In genomic region chr4:98642991-98643426, GRCh38 we compare ENCODE assay signal across 13 cellular contexts. TPM values are rescaled to one million over a fixed set of nuclear protein-coding genes. Genes with fewer than 3 reads are reported as not detected.
A peak's percentile ranks its signal among the peaks of the same experiment; 100 is the strongest.
DNase-seq lines count a peak whose midpoint lies in the region; ATAC-seq and TF ChIP-seq lines count a peak whose summit lies in the region.
"Had no signal": no experiment of that assay in that cellular context is flagged by ENCODE, and none has a peak within 500 bp of the region (broad histone marks: within the 10 kb centered on the region; RNA-seq: fewer than 3 reads in every experiment).

No MANE protein-coding gene starts in this region.

- ATAC-seq in CD8-positive, alpha-beta T cell = peak; percentile 39
- ATAC-seq in left lung (peak; percentile 95), HG03432 (IDR thresholded peaks at IDR 0.05; ENCODE audit: unreplicated experiment) (no peak), right cardiac atrium (no peak)

- H3K9me3 Mint-ChIP-seq in CD8-positive, alpha-beta T cell = no peaks in the 10 kb centered on the region
- no peaks in the 10 kb centered on the region for H3K9me3 Mint-ChIP-seq in activated T-helper 2 cell treated with anti-CD3 and anti-CD28 coated beads, Interferon-gamma antibody, Interleukin-2, Interleukin-4, amounts not matched to agents 10 μg/mL and 5 μg/mL and 100 μg/mL, durations not matched to agents 14 hours and 24 hours and 36 hours
- H3K9me3 Mint-ChIP-seq in activated T-helper 1 cell treated with anti-CD3 and anti-CD28 coated beads, Interleukin-12 subunit alpha, Interleukin-12 subunit beta, Interleukin-2, Interleukin-4 antibody, amounts not matched to agents 30 ng/mL and 10 ng/mL and 1 ng/mL, durations not matched to agents 14 hours and 24 hours and 36 hours = no peaks in the 10 kb centered on the region

- peaks cover 4% of the 10 kb centered on the region for H3K36me3 Mint-ChIP-seq in CD8-positive, alpha-beta T cell
- peaks cover 6% of the 10 kb centered on the region for H3K36me3 Mint-ChIP-seq in activated T-helper 2 cell treated with anti-CD3 and anti-CD28 coated beads, Interferon-gamma antibody, Interleukin-2, Interleukin-4, amounts not matched to agents 10 μg/mL and 5 μg/mL and 100 μg/mL, durations not matched to agents 14 hours and 24 hours and 36 hours (ENCODE audit: low read depth)
- H3K36me3 Mint-ChIP-seq in activated T-helper 1 cell treated with anti-CD3 and anti-CD28 coated beads, Interleukin-12 subunit alpha, Interleukin-12 subunit beta, Interleukin-2, Interleukin-4 antibody, amounts not matched to agents 30 ng/mL and 10 ng/mL and 1 ng/mL, durations not matched to agents 14 hours and 24 hours and 36 hours (ENCODE audit: low read depth) = peaks cover 9% of the 10 kb centered on the region

- no peak overlapping the region for H3K4me3 Mint-ChIP-seq in CD8-positive, alpha-beta T cell
- no peak overlapping the region for H3K4me3 Mint-ChIP-seq in activated T-helper 2 cell treated with anti-CD3 and anti-CD28 coated beads, Interferon-gamma antibody, Interleukin-2, Interleukin-4, amounts not matched to agents 10 μg/mL and 5 μg/mL and 100 μg/mL, durations not matched to agents 14 hours and 24 hours and 36 hours (ENCODE audit: low read depth)
- no peak overlapping the region for H3K4me3 Mint-ChIP-seq in activated T-helper 1 cell treated with anti-CD3 and anti-CD28 coated beads, Interleukin-12 subunit alpha, Interleukin-12 subunit beta, Interleukin-2, Interleukin-4 antibody, amounts not matched to agents 30 ng/mL and 10 ng/mL and 1 ng/mL, durations not matched to agents 14 hours and 24 hours and 36 hours

- intact Hi-C loops in CD8-positive, alpha-beta T cell (cut with DNase I, micrococcal nuclease) = loop anchor here in 1 of 2 experiments (2.0 kb wide), 1 partner anchor 14 kb away; no protein-coding TSS in a partner anchor
- intact Hi-C loops in activated T-helper 2 cell treated with anti-CD3 and anti-CD28 coated beads, Interferon-gamma antibody, Interleukin-2, Interleukin-4, amounts not matched to agents 10 μg/mL and 5 μg/mL and 100 μg/mL, durations not matched to agents 14 hours and 24 hours and 36 hours (cut with micrococcal nuclease) = loop anchor here (5.0 kb wide), 1 partner anchor 44 kb away; no protein-coding TSS in a partner anchor
- intact Hi-C loops in left lung (cut with DNase I) (no loop called here), right cardiac atrium (cut with DNase I) (no loop called here)
- intact Hi-C loops in activated T-helper 1 cell treated with anti-CD3 and anti-CD28 coated beads, Interleukin-12 subunit alpha, Interleukin-12 subunit beta, Interleukin-2, Interleukin-4 antibody, amounts not matched to agents 30 ng/mL and 10 ng/mL and 1 ng/mL, durations not matched to agents 14 hours and 24 hours and 36 hours (cut with micrococcal nuclease) = loop anchor here (1.0 kb wide), 1 partner anchor 14 kb away; no protein-coding TSS in a partner anchor

- no peaks in the 10 kb centered on the region for H3K36me3 ChIP-seq in CD8-positive, alpha-beta T cell (ENCODE audit: insufficient read depth, low read length)
- H3K36me3 ChIP-seq in left lung = no peaks in the 10 kb centered on the region

- H3K9me3 ChIP-seq in CD8-positive, alpha-beta T cell (ENCODE audit: low read length) = no peaks in the 10 kb centered on the region
- no peaks in the 10 kb centered on the region for H3K9me3 ChIP-seq in left lung
- H3K9me3 ChIP-seq in right cardiac atrium (ENCODE audit: control insufficient read depth, low read length) = no peaks in the 10 kb centered on the region

- H3K4me1 ChIP-seq in CD8-positive, alpha-beta T cell (ENCODE audit: insufficient read depth, low read length) = peaks cover 5% of the 10 kb centered on the region
- no peaks in the 10 kb centered on the region for H3K4me1 ChIP-seq in left lung
- H3K4me1 ChIP-seq in right cardiac atrium (ENCODE audit: control insufficient read depth, insufficient read depth, low read length) = no peaks in the 10 kb centered on the region

- no peaks in the 10 kb centered on the region for H3K27me3 Mint-ChIP-seq in CD8-positive, alpha-beta T cell (ENCODE audit: low read depth)
- no peaks in the 10 kb centered on the region for H3K27me3 Mint-ChIP-seq in activated T-helper 2 cell treated with anti-CD3 and anti-CD28 coated beads, Interferon-gamma antibody, Interleukin-2, Interleukin-4, amounts not matched to agents 10 μg/mL and 5 μg/mL and 100 μg/mL, durations not matched to agents 14 hours and 24 hours and 36 hours (ENCODE audit: low read depth)
- H3K27me3 Mint-ChIP-seq in activated T-helper 1 cell treated with anti-CD3 and anti-CD28 coated beads, Interleukin-12 subunit alpha, Interleukin-12 subunit beta, Interleukin-2, Interleukin-4 antibody, amounts not matched to agents 30 ng/mL and 10 ng/mL and 1 ng/mL, durations not matched to agents 14 hours and 24 hours and 36 hours (ENCODE audit: insufficient read depth) = no peaks in the 10 kb centered on the region
- H3K27me3 Mint-ChIP-seq: activated CD4-positive, alpha-beta T cell treated with anti-CD3 and anti-CD28 coated beads, Interleukin-2, amount 10 ng/mL, durations not matched to agents 24 days and 14 days had no signal

- H3K27ac Mint-ChIP-seq in CD8-positive, alpha-beta T cell = no peak overlapping the region
- H3K27ac Mint-ChIP-seq in activated T-helper 2 cell treated with anti-CD3 and anti-CD28 coated beads, Interferon-gamma antibody, Interleukin-2, Interleukin-4, amounts not matched to agents 10 μg/mL and 5 μg/mL and 100 μg/mL, durations not matched to agents 14 hours and 24 hours and 36 hours = peak overlapping the region; percentile 54
- no peak overlapping the region for H3K27ac Mint-ChIP-seq in activated T-helper 1 cell treated with anti-CD3 and anti-CD28 coated beads, Interleukin-12 subunit alpha, Interleukin-12 subunit beta, Interleukin-2, Interleukin-4 antibody, amounts not matched to agents 30 ng/mL and 10 ng/mL and 1 ng/mL, durations not matched to agents 14 hours and 24 hours and 36 hours

- H3K27ac ChIP-seq in CD8-positive, alpha-beta T cell (ENCODE audit: low read depth, low read length) = no peak overlapping the region
- peak overlapping the region in 1 of 2 donors; percentile 21 for H3K27ac ChIP-seq in left lung
- H3K27ac ChIP-seq in right cardiac atrium (ENCODE audit: low read length) = no peak overlapping the region

- peaks cover 70% of the 10 kb centered on the region for H3K4me1 Mint-ChIP-seq in CD8-positive, alpha-beta T cell (ENCODE audit: low read depth)
- peaks cover 57% of the 10 kb centered on the region for H3K4me1 Mint-ChIP-seq in activated T-helper 2 cell treated with anti-CD3 and anti-CD28 coated beads, Interferon-gamma antibody, Interleukin-2, Interleukin-4, amounts not matched to agents 10 μg/mL and 5 μg/mL and 100 μg/mL, durations not matched to agents 14 hours and 24 hours and 36 hours (ENCODE audit: low read depth)
- peaks cover 81% of the 10 kb centered on the region for H3K4me1 Mint-ChIP-seq in activated T-helper 1 cell treated with anti-CD3 and anti-CD28 coated beads, Interleukin-12 subunit alpha, Interleukin-12 subunit beta, Interleukin-2, Interleukin-4 antibody, amounts not matched to agents 30 ng/mL and 10 ng/mL and 1 ng/mL, durations not matched to agents 14 hours and 24 hours and 36 hours (ENCODE audit: low read depth)

- no peak for DNase-seq in CD8-positive, alpha-beta T cell
- peak; percentile 88 for DNase-seq in HT1080 (ENCODE audit: low read depth)
- no peak for DNase-seq in activated T-helper 2 cell treated with anti-CD3 and anti-CD28 coated beads, Interferon-gamma antibody, Interleukin-2, Interleukin-4, amounts not matched to agents 10 μg/mL and 5 μg/mL and 100 μg/mL, durations not matched to agents 14 hours and 24 hours and 36 hours (ENCODE audit: low spot score)
- DNase-seq in left lung = no peak
- DNase-seq in right cardiac atrium = no peak
- DNase-seq in activated T-helper 1 cell treated with anti-CD3 and anti-CD28 coated beads, Interleukin-12 subunit alpha, Interleukin-12 subunit beta, Interleukin-2, Interleukin-4 antibody, amounts not matched to agents 30 ng/mL and 10 ng/mL and 1 ng/mL, durations not matched to agents 14 hours and 24 hours and 36 hours (ENCODE audit: low spot score) = no peak
- DNase-seq in NCI-H187 treated with DMSO at 0.1 percent for 48 hours (lab: John Stamatoyannopoulos, UW) = no peak
- DNase-seq: activated CD4-positive, alpha-beta T cell treated with anti-CD3 and anti-CD28 coated beads, Interleukin-2, amount 10 ng/mL, durations not matched to agents 24 days and 14 days; DMS 273 treated with DMSO at 0.1 percent for 48 hours; NCI-H1105 treated with DMSO at 0.1 percent for 48 hours; stimulated activated naive CD4-positive, alpha-beta T cell had no signal

- POLR2A ChIA-PET in CD8-positive, alpha-beta T cell (lab: Charles Lee) = interaction anchor here (1.6 kb wide), 1 partner anchor 15 kb away, joined by 6 read pairs; the partner anchor contains the start of gene TSPAN5

- no peak for TF ChIP-seq CTCF in CD8-positive, alpha-beta T cell (IDR thresholded peaks at IDR 0.05)
- TF ChIP-seq CTCF in left lung (IDR thresholded peaks at IDR 0.05) = no peak

- H3K27me3 ChIP-seq in CD8-positive, alpha-beta T cell (ENCODE audit: insufficient read depth, low read length) = no peaks in the 10 kb centered on the region
- no peaks in the 10 kb centered on the region for H3K27me3 ChIP-seq in left lung
- no peaks in the 10 kb centered on the region for H3K27me3 ChIP-seq in right cardiac atrium (ENCODE audit: control insufficient read depth, insufficient read depth)

- H3K4me3 ChIP-seq in CD8-positive, alpha-beta T cell (ENCODE audit: low read depth, low read length) = no peak overlapping the region
- no peak overlapping the region for H3K4me3 ChIP-seq in left lung
- no peak overlapping the region for H3K4me3 ChIP-seq in right cardiac atrium (ENCODE audit: low read length)
- H3K4me3 ChIP-seq: skin epidermis had no signal

- CTCF ChIA-PET in CD8-positive, alpha-beta T cell (lab: Charles Lee) = interaction anchor here (1.8 kb wide), 1 partner anchor 15 kb away, joined by 9 read pairs; the partner anchor contains the start of gene TSPAN5

- WGBS in right cardiac atrium = 80% methylated on average over 4 of the region's 4 CpGs

RNA-seq across cellular contexts. Expression of gene TSPAN5, which starts 15.4 kb away (rescaled TPM):
- total RNA-seq in CD8-positive, alpha-beta T cell = 1 to 10 TPM; 1.6 to 1.9 TPM
- 27.7 and 32.9 TPM in 2 replicates for total RNA-seq in HT1080 (2014; rRNA removed; shearing (Covaris generic))
- polyA plus RNA-seq in HT1080 (2015; cell fraction: cytosol; rRNA removed) = 52.6 and 62.6 TPM in 2 replicates
- polyA plus RNA-seq in HT1080 (2015; cell fraction: nucleus; rRNA removed) = 48.6 and 52.4 TPM in 2 replicates
- total RNA-seq in activated T-helper 2 cell treated with anti-CD3 and anti-CD28 coated beads, Interferon-gamma antibody, Interleukin-2, Interleukin-4, amounts not matched to agents 10 μg/mL and 5 μg/mL and 100 μg/mL, durations not matched to agents 14 hours and 24 hours and 36 hours = 21.1 and 24.4 TPM in 2 replicates
- total RNA-seq in left lung (10 to 100 TPM; 11.9 to 16.9 TPM), right cardiac atrium (1 to 10 TPM; 1.5 to 2.5 (median 2.1) TPM)
- 1.2 TPM for polyA plus RNA-seq in right cardiac atrium
- 34.1 and 35.5 TPM in 2 replicates for total RNA-seq in activated T-helper 1 cell treated with anti-CD3 and anti-CD28 coated beads, Interleukin-12 subunit alpha, Interleukin-12 subunit beta, Interleukin-2, Interleukin-4 antibody, amounts not matched to agents 30 ng/mL and 10 ng/mL and 1 ng/mL, durations not matched to agents 14 hours and 24 hours and 36 hours

Comparison
In these comparisons a context has a peak if more than half of its experiments do, and no peak if none do; other contexts are left out.
1. ATAC-seq: peak in CD8-positive, alpha-beta T cell (single experiment) and left lung (single experiment); none in HG03432 (single experiment) and right cardiac atrium (0 of 2).
2. intact Hi-C loops: an anchor here in activated T-helper 2 cell treated with anti-CD3 and anti-CD28 coated beads, Interferon-gamma antibody, Interleukin-2, Interleukin-4, amounts not matched to agents 10 μg/mL and 5 μg/mL and 100 μg/mL, durations not matched to agents 14 hours and 24 hours and 36 hours (5.0 kb wide) and activated T-helper 1 cell treated with anti-CD3 and anti-CD28 coated beads, Interleukin-12 subunit alpha, Interleukin-12 subunit beta, Interleukin-2, Interleukin-4 antibody, amounts not matched to agents 30 ng/mL and 10 ng/mL and 1 ng/mL, durations not matched to agents 14 hours and 24 hours and 36 hours (1.0 kb wide); none called in left lung and right cardiac atrium.